Comparison of ENCODE assay signal across 8 cellular contexts in the genomic region with DNA sequence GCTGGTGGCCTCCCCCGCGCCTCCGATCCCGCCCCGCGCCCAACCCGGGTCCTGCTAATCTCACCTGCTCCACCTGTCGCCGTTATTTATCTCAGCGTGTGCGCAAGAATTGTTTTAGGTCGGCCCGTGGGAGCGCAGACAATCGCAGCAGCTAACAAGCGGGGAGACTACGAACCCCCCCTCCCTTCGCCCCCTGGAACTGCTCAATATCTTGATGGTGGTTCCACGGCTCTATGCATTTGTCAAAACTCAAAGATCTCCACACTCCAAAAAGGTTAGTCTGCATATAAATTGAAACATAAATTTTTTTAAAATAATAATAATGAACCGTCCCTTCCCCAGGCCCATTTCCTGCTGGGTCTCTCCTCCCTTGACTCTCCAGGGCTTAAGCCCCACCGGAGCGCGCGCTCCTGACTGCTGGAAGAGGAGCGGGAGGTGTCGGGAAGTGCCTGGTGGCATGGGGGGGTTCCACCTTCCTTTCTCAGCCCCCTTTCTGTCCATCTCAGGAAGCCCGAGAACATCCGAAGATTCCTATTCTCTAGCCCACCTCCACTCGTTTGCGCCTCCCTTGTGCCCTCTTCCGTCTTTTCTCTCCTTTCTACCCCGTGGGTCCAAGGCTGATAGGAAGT.
A peak's percentile ranks its signal among the peaks of the same experiment; 100 is the strongest.
DNase-seq lines count a peak whose midpoint lies in the region; ATAC-seq and TF ChIP-seq lines count a peak whose summit lies in the region.

No MANE protein-coding gene starts in this region.

- DNase-seq in DMS53 (lab: John Stamatoyannopoulos, UW) (peak; percentile 47), NCI-H2029 (lab: John Stamatoyannopoulos, UW) (peak; percentile 36), astrocyte of the cerebellum (ENCODE audit: low read depth) (no peak), memory B cell (ENCODE audit: low spot score in 2 of 2) (no peak), glomerular visceral epithelial cell (ENCODE audit: extremely low spot score) (no peak), SHP77 treated with DMSO at 0.1 percent for 48 hours (lab: John Stamatoyannopoulos, UW) (no peak)

- in situ Hi-C loops in astrocyte of the cerebellum (cut with HindIII; ENCODE audit: low sequenced_read_pairs), result no loop called here

- peak overlapping the region; percentile 99 for H3K27ac Mint-ChIP-seq in memory B cell

- H3K4me3 ChIP-seq in astrocyte of the cerebellum (ENCODE audit: low read depth, low read length), result peak overlapping the region; percentile 62

- peaks cover 4% of the 10 kb centered on the region for H3K36me3 Mint-ChIP-seq in memory B cell

- H3K9me3 Mint-ChIP-seq in memory B cell, result no peaks in the 10 kb centered on the region

- H3K4me1 Mint-ChIP-seq in memory B cell, result peaks cover 29% of the 10 kb centered on the region

- peaks cover 12% of the 10 kb centered on the region for H3K27me3 Mint-ChIP-seq in memory B cell

- ATAC-seq in memory B cell (ENCODE audit: low read depth) (no peak), GM18858 (IDR thresholded peaks at IDR 0.05; ENCODE audit: unreplicated experiment) (no peak), GM19463 (IDR thresholded peaks at IDR 0.05; ENCODE audit: unreplicated experiment) (no peak)

- no peak for TF ChIP-seq CTCF in astrocyte of the cerebellum (IDR thresholded peaks at IDR 0.05; ENCODE audit: low read depth, low read length, missing control alignments)

- peak overlapping the region; percentile 100 for H3K4me3 Mint-ChIP-seq in memory B cell

Comparison
In these comparisons a context has a peak if more than half of its experiments do, and no peak if none do; other contexts are left out.
1. DNase-seq: peak in DMS53 (single experiment) and NCI-H2029 (single experiment); none in astrocyte of the cerebellum (single experiment), memory B cell (0 of 2), glomerular visceral epithelial cell (single experiment) and SHP77 treated with DMSO at 0.1 percent for 48 hours (single experiment).